24 cellular contexts compared by ENCODE assay signal in the genomic region with DNA sequence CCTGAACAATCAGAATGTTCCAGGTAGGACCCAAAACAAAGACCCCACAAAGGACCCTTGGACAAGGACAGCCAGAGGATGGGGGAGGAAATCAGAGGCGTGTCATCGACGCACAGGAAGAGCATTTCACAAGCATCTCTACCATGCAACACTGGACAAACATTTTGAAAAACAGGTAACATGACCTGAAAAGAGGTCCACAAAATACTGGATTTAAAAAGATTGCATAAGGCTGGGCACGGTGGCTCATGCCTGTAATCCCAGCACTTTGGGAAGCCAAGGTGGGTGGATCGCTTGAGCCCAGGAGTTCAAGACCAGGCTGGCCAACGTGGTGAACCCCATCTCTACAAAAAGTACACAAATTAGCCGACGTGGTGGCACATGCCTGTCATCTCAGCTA.
"Had no signal": no experiment of that assay in that cellular context is flagged by ENCODE, and none has a peak within 500 bp of the region (broad histone marks: within the 10 kb centered on the region; RNA-seq: fewer than 3 reads in every experiment).

No MANE protein-coding gene starts in this region.

- H3K4me3 Mint-ChIP-seq: naive thymus-derived CD8-positive, alpha-beta T cell; nephron progenitor cell; stimulated activated naive CD8-positive, alpha-beta T cell treated with anti-CD3 and anti-CD28 coated beads, Interleukin-15, amount 100 ng/mL, for 72 hours had no signal

- DNase-seq: heart right ventricle; islet precursor cell; left ventricle myocardium superior; lower lobe of right lung; mammary epithelial cell; mesenchymal stem cell; naive thymus-derived CD8-positive, alpha-beta T cell; nephron progenitor cell; ovary; stimulated activated CD4-positive, alpha-beta T cell treated with anti-CD3 and anti-CD28 coated beads, Interleukin-12 subunit alpha, Interleukin-12 subunit beta, amount 100 ng/mL, for 4 hours; stimulated activated CD4-positive, alpha-beta T cell treated with anti-CD3 and anti-CD28 coated beads, Interleukin-15, amount 100 ng/mL, for 24 hours; stimulated activated CD4-positive, alpha-beta T cell treated with anti-CD3 and anti-CD28 coated beads, Interleukin-2, amount 100 ng/mL, for 24 hours; stimulated activated CD4-positive, alpha-beta T cell treated with anti-CD3 and anti-CD28 coated beads, Interleukin-4, amount 100 ng/mL, for 1 hour; stimulated activated naive CD4-positive, alpha-beta T cell treated with Interleukin-2 at 50 U/mL for 16 hours; stimulated activated naive CD8-positive, alpha-beta T cell treated with anti-CD3 and anti-CD28 coated beads, Interleukin-15, amount 100 ng/mL, for 72 hours; testis; thyroid gland; transverse colon; upper lobe of left lung had no signal

- ATAC-seq: heart right ventricle; left ventricle myocardium superior; lower lobe of right lung; naive thymus-derived CD8-positive, alpha-beta T cell; sciatic nerve; stimulated activated naive CD8-positive, alpha-beta T cell treated with anti-CD3 and anti-CD28 coated beads, Interleukin-15, amount 100 ng/mL, for 72 hours had no signal

- H3K27ac Mint-ChIP-seq: nephron progenitor cell; stimulated activated naive CD8-positive, alpha-beta T cell treated with anti-CD3 and anti-CD28 coated beads, Interleukin-15, amount 100 ng/mL, for 72 hours had no signal

- H3K27me3 ChIP-seq: hepatocyte, ovary, right atrium auricular region, testis, thyroid gland, transverse colon, upper lobe of left lung, vagina had no signal

- H3K4me3 ChIP-seq: heart right ventricle, hepatocyte, lower lobe of right lung, ovary, right atrium auricular region, skin epidermis, testis, thyroid gland, transverse colon, upper lobe of left lung, vagina had no signal

- H3K4me1 Mint-ChIP-seq: stimulated activated naive CD8-positive, alpha-beta T cell treated with anti-CD3 and anti-CD28 coated beads, Interleukin-15, amount 100 ng/mL, for 72 hours had no signal

- H3K27ac ChIP-seq: heart right ventricle, hepatocyte, lower lobe of right lung, ovary, right atrium auricular region, skin epidermis, testis, thyroid gland, transverse colon, upper lobe of left lung, vagina had no signal
